In genomic region chr14:100144996-100145646, GRCh38 we compare ENCODE assay signal across 16 cellular contexts. TPM values are rescaled to one million over a fixed set of nuclear protein-coding genes. Genes with fewer than 3 reads are reported as not detected.
DNase-seq lines count a peak whose midpoint lies in the region; ATAC-seq and TF ChIP-seq lines count a peak whose summit lies in the region.
"Had no signal": no experiment of that assay in that cellular context is flagged by ENCODE, and none has a peak within 500 bp of the region (broad histone marks: within the 10 kb centered on the region; RNA-seq: fewer than 3 reads in every experiment).

No MANE protein-coding gene starts in this region.

- H3K9me3 Mint-ChIP-seq in Calu3 (ENCODE audit: low read depth, unreplicated experiment), result no peaks in the 10 kb centered on the region
- peaks cover 0 to 14% (median 0%) of the 10 kb centered on the region in 11 donors for H3K9me3 Mint-ChIP-seq in naive thymus-derived CD4-positive, alpha-beta T cell
- H3K9me3 Mint-ChIP-seq in GM23338, result no peaks in the 10 kb centered on the region
- H3K9me3 Mint-ChIP-seq: brain, nephron progenitor cell had no signal

- H3K4me3 Mint-ChIP-seq in Calu3 (ENCODE audit: low read depth, unreplicated experiment) (no peak overlapping the region), GM23338 (no peak overlapping the region)
- peak overlapping the region in 1 of 10 donors; percentile 9 for H3K4me3 Mint-ChIP-seq in naive thymus-derived CD4-positive, alpha-beta T cell
- H3K4me3 Mint-ChIP-seq: brain, nephron progenitor cell had no signal

- WGBS in esophagus squamous epithelium, 2 donors, result 49% methylated on average over 4 of the region's 18 CpGs; no CpG with 5 or more reads in 1 of the 2 donors

- H3K4me3 ChIP-seq in RWPE2 (ENCODE audit: severe bottlenecking) (no peak overlapping the region), esophagus squamous epithelium (no peak overlapping the region), GM23338 (no peak overlapping the region)
- H3K4me3 ChIP-seq in naive thymus-derived CD4-positive, alpha-beta T cell (ENCODE audit: low read length), result no peak overlapping the region

- H3K27ac Mint-ChIP-seq in Calu3 (ENCODE audit: unreplicated experiment) (no peak overlapping the region), GM23338 (no peak overlapping the region)
- H3K27ac Mint-ChIP-seq in naive thymus-derived CD4-positive, alpha-beta T cell, result peak overlapping the region in 8 of 9 donors; percentile 3 to 94 (median 84)
- H3K27ac Mint-ChIP-seq: nephron progenitor cell had no signal

- DNase-seq in Calu3 (peak; percentile 56), RWPE2 (ENCODE audit: low spot score) (no peak), esophagus squamous epithelium (lab: John Stamatoyannopoulos, UW) (no peak), GM23338 (ENCODE audit: low spot score) (no peak)
- DNase-seq in naive thymus-derived CD4-positive, alpha-beta T cell, result peak in 2 of 9 donors; percentile 32 to 42
- no peak for DNase-seq in stimulated activated CD4-positive, alpha-beta T cell treated with anti-CD3 and anti-CD28 coated beads, Interleukin-4, amount 100 ng/mL, for 1 hour
- no peak for DNase-seq in stimulated activated CD4-positive, alpha-beta T cell treated with anti-CD3 and anti-CD28 coated beads, Interleukin-2, amount 100 ng/mL, for 24 hours
- DNase-seq: activated CD4-positive, CD25-positive, alpha-beta regulatory T cell treated with anti-CD3 and anti-CD28 coated beads, Interleukin-2, amount 50 U/mL, for 72 hours; activated naive CD4-positive, alpha-beta T cell; NCI-H2227 treated with DMSO at 0.1 percent for 48 hours; nephron progenitor cell; substantia nigra had no signal

- H4K20me1 ChIP-seq in GM23338 (replicated peaks; ENCODE audit: insufficient read depth), result no peaks in the 10 kb centered on the region

- no peaks in the 10 kb centered on the region for H3K27me3 Mint-ChIP-seq in Calu3 (ENCODE audit: unreplicated experiment)
- H3K27me3 Mint-ChIP-seq in naive thymus-derived CD4-positive, alpha-beta T cell, result no peaks in the 10 kb centered on the region
- H3K27me3 Mint-ChIP-seq in GM23338 (ENCODE audit: insufficient read depth, low read depth, poor library complexity), result peaks cover 13% of the 10 kb centered on the region
- H3K27me3 Mint-ChIP-seq: brain had no signal

- H3K36me3 ChIP-seq in RWPE2 (ENCODE audit: low read depth) (no peaks in the 10 kb centered on the region), esophagus squamous epithelium (peaks cover 0 to 71% (median 9%) of the 10 kb centered on the region in 3 donors), GM23338 (ENCODE audit: insufficient read depth) (no peaks in the 10 kb centered on the region)
- peaks cover 0 to 47% (median 8%) of the 10 kb centered on the region in 3 experiments for H3K36me3 ChIP-seq in naive thymus-derived CD4-positive, alpha-beta T cell (ENCODE audit: control insufficient read depth in 2 of 3, insufficient read depth in 3 of 3, low read length in 3 of 3)

- ATAC-seq in RWPE2 (ENCODE audit: low read depth) (peak; percentile 2; the same call in 1 of the 3 replicates), GM18502 (IDR thresholded peaks at IDR 0.05; ENCODE audit: poor library complexity, unreplicated experiment) (no peak), GM23338 (no peak)
- no peak for ATAC-seq in naive thymus-derived CD4-positive, alpha-beta T cell

- H3K27me3 ChIP-seq in RWPE2 (ENCODE audit: insufficient read depth, poor library complexity, severe bottlenecking) (no peaks in the 10 kb centered on the region), esophagus squamous epithelium (no peaks in the 10 kb centered on the region), GM23338 (ENCODE audit: insufficient read depth) (no peaks in the 10 kb centered on the region)
- no peaks in the 10 kb centered on the region for H3K27me3 ChIP-seq in naive thymus-derived CD4-positive, alpha-beta T cell (ENCODE audit: control insufficient read depth in 2 of 2, insufficient read depth in 2 of 2, low read length in 2 of 2)

- no TSS peak for BruUV-seq in Calu3 (replicated peaks; lab: Mats Ljungman, UMichigan)

- POLR2A ChIA-PET in naive thymus-derived CD4-positive, alpha-beta T cell (lab: Charles Lee), result no interaction called here

- H3K36me3 Mint-ChIP-seq in Calu3 (ENCODE audit: insufficient read depth, unreplicated experiment), result no peaks in the 10 kb centered on the region
- peaks cover 0 to 13% (median 0%) of the 10 kb centered on the region in 5 donors for H3K36me3 Mint-ChIP-seq in naive thymus-derived CD4-positive, alpha-beta T cell
- H3K36me3 Mint-ChIP-seq in GM23338 (ENCODE audit: low read depth), result no peaks in the 10 kb centered on the region
- H3K36me3 Mint-ChIP-seq: brain had no signal

- TF ChIP-seq POLR2A in esophagus squamous epithelium (IDR thresholded peaks at IDR 0.05), result no peak

- H3K4me1 ChIP-seq in RWPE2 (ENCODE audit: insufficient read depth, poor library complexity, severe bottlenecking) (peaks cover 2% of the 10 kb centered on the region), esophagus squamous epithelium (peaks cover 26 to 97% (median 40%) of the 10 kb centered on the region in 3 donors), GM23338 (ENCODE audit: insufficient read depth) (peaks cover 3% of the 10 kb centered on the region; the same call in 1 of the 2 replicates)
- peaks cover 0 to 13% of the 10 kb centered on the region in 2 donors for H3K4me1 ChIP-seq in naive thymus-derived CD4-positive, alpha-beta T cell (ENCODE audit: control insufficient read depth in 2 of 2, insufficient read depth in 2 of 2, low read length in 2 of 2)

- H3F3A ChIP-seq in GM23338 (replicated peaks; ENCODE audit: low read depth), result no peaks in the 10 kb centered on the region

- peaks cover 20% of the 10 kb centered on the region for H3K4me1 Mint-ChIP-seq in Calu3 (ENCODE audit: low read depth, unreplicated experiment)
- peaks cover 12 to 28% (median 22%) of the 10 kb centered on the region in 7 donors for H3K4me1 Mint-ChIP-seq in naive thymus-derived CD4-positive, alpha-beta T cell
- H3K4me1 Mint-ChIP-seq in GM23338, result peaks cover 15% of the 10 kb centered on the region; the same call in 2 of the 3 replicates

- CTCF ChIA-PET in Calu3 (lab: Charles Lee), result interaction anchor here (1.5 kb wide), 1 partner anchor 11 kb away, joined by 4 read pairs; no protein-coding TSS in a partner anchor
- CTCF ChIA-PET in naive thymus-derived CD4-positive, alpha-beta T cell (lab: Charles Lee), result no interaction called here

- no peaks in the 10 kb centered on the region for H3K9me2 ChIP-seq in GM23338 (ENCODE audit: insufficient read depth)

- no peak overlapping the region for H3K27ac ChIP-seq in RWPE2 (ENCODE audit: poor library complexity, severe bottlenecking)
- peak overlapping the region; percentile 7 to 49 (median 16) for H3K27ac ChIP-seq in esophagus squamous epithelium
- H3K27ac ChIP-seq in naive thymus-derived CD4-positive, alpha-beta T cell (ENCODE audit: low read depth, low read length), result no peak overlapping the region
- H3K27ac ChIP-seq in GM23338 (ENCODE audit: low read depth), result no peak overlapping the region
- H3K27ac ChIP-seq: HL-60 had no signal

- intact Hi-C loops in Calu3 (cut with micrococcal nuclease; ENCODE audit: unreplicated experiment) (no loop called here), esophagus squamous epithelium (cut with DNase I) (no loop called here)
- intact Hi-C loops in naive thymus-derived CD4-positive, alpha-beta T cell (cut with micrococcal nuclease), result loop anchor here in 1 of 2 donors (5.0 kb wide), 1 partner anchor 73 kb away; no protein-coding TSS in a partner anchor

- TF ChIP-seq CTCF in Calu3 (IDR thresholded peaks at IDR 0.05; ENCODE audit: unreplicated experiment) (no peak), RWPE2 (IDR thresholded peaks at IDR 0.05; ENCODE audit: poor library complexity, severe bottlenecking) (no peak), esophagus squamous epithelium (IDR thresholded peaks at IDR 0.05) (no peak), GM23338 (conservative IDR thresholded peaks at IDR 0.05; ENCODE audit: low read depth in 2 of 2) (no peak)

- no peaks in the 10 kb centered on the region for H3K79me2 ChIP-seq in GM23338 (replicated peaks; ENCODE audit: insufficient read depth)

- H3K9me3 ChIP-seq in RWPE2 (ENCODE audit: severe bottlenecking) (no peaks in the 10 kb centered on the region), esophagus squamous epithelium (no peaks in the 10 kb centered on the region)
- no peaks in the 10 kb centered on the region for H3K9me3 ChIP-seq in naive thymus-derived CD4-positive, alpha-beta T cell (ENCODE audit: control insufficient read depth in 2 of 3, low read length in 3 of 3)

- no peak overlapping the region for H3K4me2 ChIP-seq in GM23338

- H2AFZ ChIP-seq in GM23338, result no peak overlapping the region

TF ChIP-seq in GM23338, 12 proteins besides CTCF, POLR2A, EP300 and RAD21 (continues in another document):
- TF ChIP-seq ETS1 (IDR thresholded peaks at IDR 0.05) (no peak), NANOG (IDR thresholded peaks at IDR 0.05; ENCODE audit: borderline replicate concordance) (no peak), ZNF114 (CRISPR knock-in tag; IDR thresholded peaks at IDR 0.05) (no peak), EZH2phosphoT487 (IDR thresholded peaks at IDR 0.05; ENCODE audit: unreplicated experiment) (no peak), JUNB (IDR thresholded peaks at IDR 0.05; ENCODE audit: unreplicated experiment) (no peak), EZH2 (IDR thresholded peaks at IDR 0.05; ENCODE audit: low read depth, unreplicated experiment) (no peak), STAT1 (IDR thresholded peaks at IDR 0.05; ENCODE audit: unreplicated experiment) (no peak), ZNF331 (CRISPR knock-in tag; IDR thresholded peaks at IDR 0.05; ENCODE audit: low read depth) (no peak), POLR2AphosphoS5 (IDR thresholded peaks at IDR 0.05; ENCODE audit: low read depth) (no peak)

RNA-seq across cellular contexts. Expression of gene DEGS2, which starts 14.3 kb away (rescaled TPM):
- total RNA-seq in Calu3 (2022) (2.5 and 4.3 TPM in 2 replicates), esophagus squamous epithelium (100 to 1,000 TPM in 1 of 4 donors, 10 to 100 TPM in 3; 23.8 to 116 (median 27.3) TPM)
- 1 to 10 TPM in 1 of 5 experiments, under 1 TPM in 3, not detected in 1; 0.19 to 1.0 (median 0.32) TPM for total RNA-seq in naive thymus-derived CD4-positive, alpha-beta T cell
- 1 to 10 TPM in 1 of 2 donors, under 1 TPM in 1; 0.51 to 1.0 TPM for polyA plus RNA-seq in naive thymus-derived CD4-positive, alpha-beta T cell
- 0.35 and 0.63 TPM in 2 replicates for total RNA-seq in GM23338 (2014; rRNA removed; shearing (Covaris generic))
- 1.0 and 2.2 TPM in 2 replicates for polyA plus RNA-seq in GM23338 (2016; fragmentation: Nextera tagmentation; extraction: Ambion mirVana)
- total RNA-seq: LHCN-M2 had no signal

Comparison
In these comparisons a context has a peak if more than half of its experiments do, and no peak if none do; other contexts are left out.
1. H3K27ac Mint-ChIP-seq: peak in naive thymus-derived CD4-positive, alpha-beta T cell (8 of 9); none in Calu3 (single experiment) and GM23338 (single experiment).
2. H3K27ac ChIP-seq: peak in esophagus squamous epithelium (4 of 4); none in RWPE2 (single experiment), naive thymus-derived CD4-positive, alpha-beta T cell (single experiment) and GM23338 (single experiment).